In the genomic region with DNA sequence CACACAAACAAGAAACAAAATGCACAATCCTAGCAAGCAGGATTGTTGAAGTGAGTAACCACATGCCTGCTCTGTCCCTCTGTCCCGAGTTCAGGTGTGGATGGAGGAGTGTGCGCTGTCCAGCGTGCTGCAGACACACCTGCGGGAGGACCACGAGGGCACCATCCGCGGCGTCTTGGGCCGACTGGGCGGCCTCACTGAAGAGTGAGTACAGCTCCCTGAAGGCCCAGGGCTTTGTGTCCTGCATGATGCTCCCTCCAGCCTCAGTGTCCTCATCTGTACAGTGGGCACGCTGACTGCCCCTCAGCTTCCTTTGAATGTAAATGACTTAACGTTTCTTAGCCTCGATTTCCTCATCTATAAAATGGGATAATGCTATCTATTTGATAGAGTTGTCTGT, we compare ENCODE assay signal across 16 cellular contexts.
"Had no signal": no experiment of that assay in that cellular context is flagged by ENCODE, and none has a peak within 500 bp of the region (broad histone marks: within the 10 kb centered on the region; RNA-seq: fewer than 3 reads in every experiment).

No MANE protein-coding gene starts in this region.

- H3K27ac ChIP-seq: heart right ventricle, psoas muscle, right atrium auricular region, testis had no signal

- H3K4me3 ChIP-seq: heart right ventricle, psoas muscle, right atrium auricular region, testis had no signal

- H3K9me3 ChIP-seq: heart right ventricle, psoas muscle, right atrium auricular region, testis had no signal

- H3K27me3 ChIP-seq: heart right ventricle, right atrium auricular region, testis had no signal

- DNase-seq: activated B cell treated with CpG ODN at 0.5 μM for 24 hours; activated CD4-positive, alpha-beta T cell treated with anti-CD3 and anti-CD28 coated beads for 36 hours; activated CD4-positive, alpha-beta T cell treated with anti-CD3 and anti-CD28 coated beads, Interleukin-2, amount 50 U/mL, for 4 hours; activated naive CD4-positive, alpha-beta T cell treated with anti-CD3 and anti-CD28 coated beads, Interleukin-2, amount 10 ng/mL, durations not matched to agents 7 days and 5 days; activated T-cell treated with anti-CD3 and anti-CD28 coated beads, Interleukin-2, amount 50 U/mL, for 48 hours; heart right ventricle; naive thymus-derived CD8-positive, alpha-beta T cell; psoas muscle; stimulated activated CD4-positive, alpha-beta T cell treated with anti-CD3 and anti-CD28 coated beads, Interleukin-1b, Interleukin-23, amount 100 ng/mL, for 48 hours; stimulated activated naive CD8-positive, alpha-beta T cell treated with anti-CD3 and anti-CD28 coated beads, Interleukin-15, amount 100 ng/mL, for 72 hours; T-helper 9 cell; testis; trophoblast cell had no signal

- ATAC-seq: activated CD4-positive, alpha-beta T cell treated with anti-CD3 and anti-CD28 coated beads for 36 hours; heart right ventricle; left lobe of liver; naive thymus-derived CD8-positive, alpha-beta T cell; psoas muscle; stimulated activated naive CD8-positive, alpha-beta T cell treated with anti-CD3 and anti-CD28 coated beads, Interleukin-15, amount 100 ng/mL, for 72 hours had no signal

- H3K4me1 ChIP-seq: heart right ventricle, psoas muscle, right atrium auricular region, testis had no signal

- H3K4me3 Mint-ChIP-seq: activated B cell treated with CpG ODN at 0.5 μM for 24 hours; activated CD4-positive, alpha-beta T cell treated with anti-CD3 and anti-CD28 coated beads for 36 hours; activated naive CD4-positive, alpha-beta T cell treated with anti-CD3 and anti-CD28 coated beads, Interleukin-2, amount 10 ng/mL, durations not matched to agents 7 days and 5 days; mesothelial cell of epicardium; naive thymus-derived CD8-positive, alpha-beta T cell; stimulated activated naive CD8-positive, alpha-beta T cell treated with anti-CD3 and anti-CD28 coated beads, Interleukin-15, amount 100 ng/mL, for 72 hours had no signal

- H3K36me3 Mint-ChIP-seq: activated naive CD4-positive, alpha-beta T cell treated with anti-CD3 and anti-CD28 coated beads, Interleukin-2, amount 10 ng/mL, durations not matched to agents 7 days and 5 days; naive thymus-derived CD8-positive, alpha-beta T cell had no signal

- H3K27me3 Mint-ChIP-seq: activated B cell treated with CpG ODN at 0.5 μM for 24 hours; activated naive CD4-positive, alpha-beta T cell treated with anti-CD3 and anti-CD28 coated beads, Interleukin-2, amount 10 ng/mL, durations not matched to agents 7 days and 5 days; stimulated activated naive CD8-positive, alpha-beta T cell treated with anti-CD3 and anti-CD28 coated beads, Interleukin-15, amount 100 ng/mL, for 72 hours had no signal

- H3K27ac Mint-ChIP-seq: activated B cell treated with CpG ODN at 0.5 μM for 24 hours; activated CD4-positive, alpha-beta T cell treated with anti-CD3 and anti-CD28 coated beads for 36 hours; activated naive CD4-positive, alpha-beta T cell treated with anti-CD3 and anti-CD28 coated beads, Interleukin-2, amount 10 ng/mL, durations not matched to agents 7 days and 5 days; mesothelial cell of epicardium; naive thymus-derived CD8-positive, alpha-beta T cell; stimulated activated naive CD8-positive, alpha-beta T cell treated with anti-CD3 and anti-CD28 coated beads, Interleukin-15, amount 100 ng/mL, for 72 hours had no signal

- H3K4me1 Mint-ChIP-seq: activated B cell treated with CpG ODN at 0.5 μM for 24 hours; activated CD4-positive, alpha-beta T cell treated with anti-CD3 and anti-CD28 coated beads for 36 hours; activated naive CD4-positive, alpha-beta T cell treated with anti-CD3 and anti-CD28 coated beads, Interleukin-2, amount 10 ng/mL, durations not matched to agents 7 days and 5 days; mesothelial cell of epicardium; naive thymus-derived CD8-positive, alpha-beta T cell; stimulated activated naive CD8-positive, alpha-beta T cell treated with anti-CD3 and anti-CD28 coated beads, Interleukin-15, amount 100 ng/mL, for 72 hours had no signal
